ENCODE assay signal across 12 cellular contexts in the genomic region with DNA sequence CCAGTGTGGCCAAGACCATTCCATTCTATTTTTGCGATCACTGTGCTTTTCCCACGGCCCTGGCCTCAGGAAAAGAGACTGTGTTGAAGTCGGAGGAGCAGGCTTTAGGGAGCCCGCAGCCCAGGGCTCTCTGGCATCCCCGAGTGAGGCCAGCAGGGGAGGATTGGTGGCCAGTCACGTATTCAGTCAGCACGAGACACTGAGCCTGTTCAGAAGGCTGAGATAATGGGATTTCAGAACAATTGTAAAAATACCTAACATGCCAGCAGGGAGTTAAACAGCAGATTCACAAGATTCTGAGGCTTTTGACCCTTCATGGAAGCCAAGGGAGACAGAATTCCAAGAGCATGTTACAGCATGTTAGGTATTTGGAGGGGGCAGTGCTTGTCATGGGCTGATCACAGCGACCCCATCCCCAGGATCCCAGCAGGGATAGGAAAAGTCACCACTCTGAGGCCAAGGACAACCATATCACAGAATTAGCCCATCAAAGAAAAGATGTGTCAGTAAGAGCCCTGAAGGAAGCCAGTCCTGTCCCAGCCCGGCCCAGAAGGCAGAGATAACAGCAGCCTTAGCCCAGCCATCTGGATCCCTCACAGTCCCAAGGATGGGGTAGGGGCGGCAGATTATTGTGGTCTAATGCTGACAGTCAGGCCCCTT. TPM values are rescaled to one million over a fixed set of nuclear protein-coding genes. Genes with fewer than 3 reads are reported as not detected.
DNase-seq lines count a peak whose midpoint lies in the region; ATAC-seq, FAIRE-seq and TF ChIP-seq lines count a peak whose summit lies in the region.
"Had no signal": no experiment of that assay in that cellular context is flagged by ENCODE, and none has a peak within 500 bp of the region (broad histone marks: within the 10 kb centered on the region; RNA-seq: fewer than 3 reads in every experiment).

No MANE protein-coding gene starts in this region.

- DNase-seq in H4 (ENCODE audit: low spot score) (peak; percentile 44), WERI-Rb-1 (peak; percentile 55), right atrium auricular region (ENCODE audit: low spot score) (no peak), smooth muscle cell (lab: John Stamatoyannopoulos, UW; ENCODE audit: unreplicated experiment) (no peak), SIG-M5 treated with dmso at 0.1 percent for 504 hours (lab: John Stamatoyannopoulos, UW; ENCODE audit: unreplicated experiment) (no peak), GM12892 (ENCODE audit: insufficient read length) (no peak)
- no peak for DNase-seq in activated CD8-positive, alpha-beta T cell treated with anti-CD3 and anti-CD28 coated beads, Interleukin-2, amount 10 ng/mL, durations not matched to agents 7 days and 5 days
- DNase-seq: activated naive CD8-positive, alpha-beta T cell treated with anti-CD3 and anti-CD28 coated beads, Interleukin-2, amount 10 ng/mL, durations not matched to agents 7 days and 5 days; midbrain; SW 1271 had no signal

- no peaks in the 10 kb centered on the region for H3K27me3 ChIP-seq in WERI-Rb-1 (ENCODE audit: insufficient read depth, low read depth, severe bottlenecking)
- no peaks in the 10 kb centered on the region for H3K27me3 ChIP-seq in right atrium auricular region
- no peaks in the 10 kb centered on the region for H3K27me3 ChIP-seq in smooth muscle cell (ENCODE audit: low read depth)

- H3K4me2 ChIP-seq in smooth muscle cell = peak overlapping the region; percentile 67

- H3K79me2 ChIP-seq in smooth muscle cell (ENCODE audit: low read depth) = no peaks in the 10 kb centered on the region

- no peaks in the 10 kb centered on the region for H3K9me3 Mint-ChIP-seq in activated CD8-positive, alpha-beta T cell treated with anti-CD3 and anti-CD28 coated beads, Interleukin-2, amount 10 ng/mL, durations not matched to agents 7 days and 5 days (ENCODE audit: insufficient read depth)
- H3K9me3 Mint-ChIP-seq: activated naive CD8-positive, alpha-beta T cell treated with anti-CD3 and anti-CD28 coated beads, Interleukin-2, amount 10 ng/mL, durations not matched to agents 7 days and 5 days had no signal

- CTCF ChIA-PET in activated CD8-positive, alpha-beta T cell treated with anti-CD3 and anti-CD28 coated beads, Interleukin-2, amount 10 ng/mL, durations not matched to agents 7 days and 5 days (lab: Charles Lee) = no interaction called here

- H3K27ac Mint-ChIP-seq in activated CD8-positive, alpha-beta T cell treated with anti-CD3 and anti-CD28 coated beads, Interleukin-2, amount 10 ng/mL, durations not matched to agents 7 days and 5 days = no peak overlapping the region
- H3K27ac Mint-ChIP-seq: activated naive CD8-positive, alpha-beta T cell treated with anti-CD3 and anti-CD28 coated beads, Interleukin-2, amount 10 ng/mL, durations not matched to agents 7 days and 5 days had no signal

- peaks cover 0 to 62% of the 10 kb centered on the region in 2 donors for H3K4me1 ChIP-seq in right atrium auricular region
- peaks cover 52% of the 10 kb centered on the region for H3K4me1 ChIP-seq in smooth muscle cell (ENCODE audit: low read depth)

- TF ChIP-seq CTCF in WERI-Rb-1 (IDR thresholded peaks at IDR 0.05; ENCODE audit: low read depth, low read length) (0 out of 2 replicates have a peak, but pooled peaks have one; percentile 9), right atrium auricular region (IDR thresholded peaks at IDR 0.05) (no peak), smooth muscle cell (IDR thresholded peaks at IDR 0.05; ENCODE audit: borderline replicate concordance, insufficient read depth, poor library complexity, severe bottlenecking) (no peak)

- no peak overlapping the region for H3K9ac ChIP-seq in smooth muscle cell (ENCODE audit: low read depth)

- no peaks in the 10 kb centered on the region for H3K36me3 Mint-ChIP-seq in activated CD8-positive, alpha-beta T cell treated with anti-CD3 and anti-CD28 coated beads, Interleukin-2, amount 10 ng/mL, durations not matched to agents 7 days and 5 days (ENCODE audit: low read depth)
- H3K36me3 Mint-ChIP-seq: activated naive CD8-positive, alpha-beta T cell treated with anti-CD3 and anti-CD28 coated beads, Interleukin-2, amount 10 ng/mL, durations not matched to agents 7 days and 5 days had no signal

- peaks cover 5% of the 10 kb centered on the region for H3K27me3 Mint-ChIP-seq in activated CD8-positive, alpha-beta T cell treated with anti-CD3 and anti-CD28 coated beads, Interleukin-2, amount 10 ng/mL, durations not matched to agents 7 days and 5 days (ENCODE audit: low read depth)

- no peak for FAIRE-seq in GM12892 (lab: Jason Lieb, UNC)
- FAIRE-seq: GM12878 had no signal

- WGBS in smooth muscle cell (ENCODE audit: low lambda C conversion rate) = 2% methylated on average over 10 of the region's 10 CpGs

- H3K4me1 Mint-ChIP-seq in activated CD8-positive, alpha-beta T cell treated with anti-CD3 and anti-CD28 coated beads, Interleukin-2, amount 10 ng/mL, durations not matched to agents 7 days and 5 days (ENCODE audit: low read depth) = no peaks in the 10 kb centered on the region
- H3K4me1 Mint-ChIP-seq: activated naive CD8-positive, alpha-beta T cell treated with anti-CD3 and anti-CD28 coated beads, Interleukin-2, amount 10 ng/mL, durations not matched to agents 7 days and 5 days had no signal

- H3K9me3 ChIP-seq in WERI-Rb-1 (ENCODE audit: severe bottlenecking) (no peaks in the 10 kb centered on the region), right atrium auricular region (no peaks in the 10 kb centered on the region), smooth muscle cell (replicated peaks; ENCODE audit: low read depth) (no peaks in the 10 kb centered on the region)

- H3K4me3 Mint-ChIP-seq in activated CD8-positive, alpha-beta T cell treated with anti-CD3 and anti-CD28 coated beads, Interleukin-2, amount 10 ng/mL, durations not matched to agents 7 days and 5 days = no peak overlapping the region
- H3K4me3 Mint-ChIP-seq: activated naive CD8-positive, alpha-beta T cell treated with anti-CD3 and anti-CD28 coated beads, Interleukin-2, amount 10 ng/mL, durations not matched to agents 7 days and 5 days had no signal

- peaks cover 40% of the 10 kb centered on the region for H3F3A ChIP-seq in smooth muscle cell (ENCODE audit: low read depth)

- H3K27ac ChIP-seq in WERI-Rb-1 (peak overlapping the region; percentile 32), right atrium auricular region (peak overlapping the region; percentile 46 to 80), smooth muscle cell (ENCODE audit: low read depth) (peak overlapping the region; percentile 70)

- no peak for ATAC-seq in activated CD8-positive, alpha-beta T cell treated with anti-CD3 and anti-CD28 coated beads, Interleukin-2, amount 10 ng/mL, durations not matched to agents 7 days and 5 days
- no peak for ATAC-seq in GM21717 (IDR thresholded peaks at IDR 0.05; ENCODE audit: unreplicated experiment)
- ATAC-seq: GM12878 had no signal

- H4K20me1 ChIP-seq in smooth muscle cell (ENCODE audit: low read depth) = no peaks in the 10 kb centered on the region

- TF ChIP-seq POLR2A in GM12892 (IDR thresholded peaks at IDR 0.05; ENCODE audit: low read depth, low read length) = no peak

- H3K36me3 ChIP-seq in WERI-Rb-1 = no peaks in the 10 kb centered on the region
- no peaks in the 10 kb centered on the region for H3K36me3 ChIP-seq in right atrium auricular region
- H3K36me3 ChIP-seq in smooth muscle cell (ENCODE audit: low read depth) = no peaks in the 10 kb centered on the region

- no peak overlapping the region for H2AFZ ChIP-seq in smooth muscle cell (ENCODE audit: low read depth)

- H3K4me3 ChIP-seq in WERI-Rb-1 (ENCODE audit: low read depth, low read length) = no peak overlapping the region
- no peak overlapping the region for H3K4me3 ChIP-seq in right atrium auricular region
- no peak overlapping the region for H3K4me3 ChIP-seq in smooth muscle cell
- H3K4me3 ChIP-seq: GM12878 had no signal

- POLR2A ChIA-PET in activated CD8-positive, alpha-beta T cell treated with anti-CD3 and anti-CD28 coated beads, Interleukin-2, amount 10 ng/mL, durations not matched to agents 7 days and 5 days (lab: Charles Lee) = no interaction called here

RNA-seq across cellular contexts. Expression of gene AMOTL2, which starts 40.6 kb away (rescaled TPM):
- total RNA-seq in H4 (2014; rRNA removed; shearing (Covaris generic)) = 21.5 and 23.0 TPM in 2 replicates
- total RNA-seq in right atrium auricular region = 100 to 1,000 TPM in 1 of 2 donors, 10 to 100 TPM in 1; 62.3 to 119 TPM
- total RNA-seq in smooth muscle cell = 103 and 114 TPM in 2 replicates
- 92.1 and 109 TPM in 2 replicates for polyA plus RNA-seq in smooth muscle cell
- total RNA-seq in activated CD8-positive, alpha-beta T cell treated with anti-CD3 and anti-CD28 coated beads, Interleukin-2, amount 10 ng/mL, durations not matched to agents 7 days and 5 days = not detected
- polyA plus RNA-seq in GM12892 (2012; ENCODE audit: missing spikeins) = 0.15 TPM
- total RNA-seq: activated naive CD8-positive, alpha-beta T cell treated with anti-CD3 and anti-CD28 coated beads, Interleukin-2, amount 10 ng/mL, durations not matched to agents 7 days and 5 days had no signal

Comparison
In these comparisons a context has a peak if more than half of its experiments do, and no peak if none do; other contexts are left out.
1. DNase-seq: peak in H4 (single experiment) and WERI-Rb-1 (single experiment); none in right atrium auricular region (single experiment), smooth muscle cell (single experiment), SIG-M5 treated with dmso at 0.1 percent for 504 hours (single experiment), activated CD8-positive, alpha-beta T cell treated with anti-CD3 and anti-CD28 coated beads, Interleukin-2, amount 10 ng/mL, durations not matched to agents 7 days and 5 days (single experiment) and GM12892 (single experiment).
2. RNA of gene AMOTL2, which starts 40.6 kb away (total RNA-seq): 62.3 to 119 TPM in right atrium auricular region, 103 to 114 TPM in smooth muscle cell and 21.5 to 23.0 TPM in H4; not detected in activated CD8-positive, alpha-beta T cell treated with anti-CD3 and anti-CD28 coated beads, Interleukin-2, amount 10 ng/mL, durations not matched to agents 7 days and 5 days; every median in the first group is over 10 times any median in the second.
3. Peak in every context shown above with its lines, with median percentiles within 50 percentile points of each other: H3K27ac ChIP-seq.